ENCODE assay signal across 2 cellular contexts in the genomic region with DNA sequence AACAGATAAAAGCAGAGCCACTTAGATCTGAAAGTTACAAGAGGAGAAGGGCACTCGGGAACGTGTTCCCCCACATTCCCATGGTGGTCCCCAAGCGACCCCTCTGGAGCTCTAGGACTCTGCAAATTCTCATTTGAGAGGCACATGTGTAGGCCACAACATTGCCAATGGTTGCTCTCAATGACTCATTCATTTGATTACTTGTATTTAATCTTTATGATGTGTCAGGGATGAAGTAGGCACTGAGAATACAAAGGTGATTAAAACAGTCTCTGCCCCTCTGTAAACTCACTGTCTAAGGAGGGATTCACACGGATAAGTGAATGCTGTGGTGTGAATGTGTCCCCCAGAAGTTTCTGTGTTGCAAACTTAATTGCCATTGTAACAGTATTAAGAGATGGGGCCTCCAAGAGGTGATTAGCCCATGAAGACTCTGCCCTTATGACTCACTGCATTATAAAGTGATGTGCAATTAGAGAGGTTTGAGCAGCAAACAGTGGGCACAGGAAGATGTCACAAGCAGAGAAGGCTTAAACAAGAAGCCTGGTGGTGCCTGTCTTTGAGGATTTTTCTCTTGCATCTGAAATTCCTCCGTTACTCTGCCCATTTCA.
TF ChIP-seq lines count a peak whose summit lies in the region.

No MANE protein-coding gene starts in this region.

TF ChIP-seq in K562, 482 proteins besides CTCF, POLR2A, EP300 and RAD21 (continued from another document and continues in another):
- TF ChIP-seq, protein P1, sequence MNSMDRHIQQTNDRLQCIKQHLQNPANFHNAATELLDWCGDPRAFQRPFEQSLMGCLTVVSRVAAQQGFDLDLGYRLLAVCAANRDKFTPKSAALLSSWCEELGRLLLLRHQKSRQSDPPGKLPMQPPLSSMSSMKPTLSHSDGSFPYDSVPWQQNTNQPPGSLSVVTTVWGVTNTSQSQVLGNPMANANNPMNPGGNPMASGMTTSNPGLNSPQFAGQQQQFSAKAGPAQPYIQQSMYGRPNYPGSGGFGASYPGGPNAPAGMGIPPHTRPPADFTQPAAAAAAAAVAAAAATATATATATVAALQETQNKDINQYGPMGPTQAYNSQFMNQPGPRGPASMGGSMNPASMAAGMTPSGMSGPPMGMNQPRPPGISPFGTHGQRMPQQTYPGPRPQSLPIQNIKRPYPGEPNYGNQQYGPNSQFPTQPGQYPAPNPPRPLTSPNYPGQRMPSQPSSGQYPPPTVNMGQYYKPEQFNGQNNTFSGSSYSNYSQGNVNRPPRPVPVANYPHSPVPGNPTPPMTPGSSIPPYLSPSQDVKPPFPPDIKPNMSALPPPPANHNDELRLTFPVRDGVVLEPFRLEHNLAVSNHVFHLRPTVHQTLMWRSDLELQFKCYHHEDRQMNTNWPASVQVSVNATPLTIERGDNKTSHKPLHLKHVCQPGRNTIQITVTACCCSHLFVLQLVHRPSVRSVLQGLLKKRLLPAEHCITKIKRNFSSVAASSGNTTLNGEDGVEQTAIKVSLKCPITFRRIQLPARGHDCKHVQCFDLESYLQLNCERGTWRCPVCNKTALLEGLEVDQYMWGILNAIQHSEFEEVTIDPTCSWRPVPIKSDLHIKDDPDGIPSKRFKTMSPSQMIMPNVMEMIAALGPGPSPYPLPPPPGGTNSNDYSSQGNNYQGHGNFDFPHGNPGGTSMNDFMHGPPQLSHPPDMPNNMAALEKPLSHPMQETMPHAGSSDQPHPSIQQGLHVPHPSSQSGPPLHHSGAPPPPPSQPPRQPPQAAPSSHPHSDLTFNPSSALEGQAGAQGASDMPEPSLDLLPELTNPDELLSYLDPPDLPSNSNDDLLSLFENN (IDR thresholded peaks at IDR 0.05; ENCODE audit: low read depth in 2 of 2, low read length in 2 of 2): no peak
- 0 out of 2 replicates have a peak, but pooled peaks have one; percentile 26 for TF ChIP-seq FOSL1 (tag; conservative IDR thresholded peaks at IDR 0.05)
- TF ChIP-seq SIN3B (IDR thresholded peaks at IDR 0.05; ENCODE audit: low read depth): no peak
- TF ChIP-seq, protein P2, sequence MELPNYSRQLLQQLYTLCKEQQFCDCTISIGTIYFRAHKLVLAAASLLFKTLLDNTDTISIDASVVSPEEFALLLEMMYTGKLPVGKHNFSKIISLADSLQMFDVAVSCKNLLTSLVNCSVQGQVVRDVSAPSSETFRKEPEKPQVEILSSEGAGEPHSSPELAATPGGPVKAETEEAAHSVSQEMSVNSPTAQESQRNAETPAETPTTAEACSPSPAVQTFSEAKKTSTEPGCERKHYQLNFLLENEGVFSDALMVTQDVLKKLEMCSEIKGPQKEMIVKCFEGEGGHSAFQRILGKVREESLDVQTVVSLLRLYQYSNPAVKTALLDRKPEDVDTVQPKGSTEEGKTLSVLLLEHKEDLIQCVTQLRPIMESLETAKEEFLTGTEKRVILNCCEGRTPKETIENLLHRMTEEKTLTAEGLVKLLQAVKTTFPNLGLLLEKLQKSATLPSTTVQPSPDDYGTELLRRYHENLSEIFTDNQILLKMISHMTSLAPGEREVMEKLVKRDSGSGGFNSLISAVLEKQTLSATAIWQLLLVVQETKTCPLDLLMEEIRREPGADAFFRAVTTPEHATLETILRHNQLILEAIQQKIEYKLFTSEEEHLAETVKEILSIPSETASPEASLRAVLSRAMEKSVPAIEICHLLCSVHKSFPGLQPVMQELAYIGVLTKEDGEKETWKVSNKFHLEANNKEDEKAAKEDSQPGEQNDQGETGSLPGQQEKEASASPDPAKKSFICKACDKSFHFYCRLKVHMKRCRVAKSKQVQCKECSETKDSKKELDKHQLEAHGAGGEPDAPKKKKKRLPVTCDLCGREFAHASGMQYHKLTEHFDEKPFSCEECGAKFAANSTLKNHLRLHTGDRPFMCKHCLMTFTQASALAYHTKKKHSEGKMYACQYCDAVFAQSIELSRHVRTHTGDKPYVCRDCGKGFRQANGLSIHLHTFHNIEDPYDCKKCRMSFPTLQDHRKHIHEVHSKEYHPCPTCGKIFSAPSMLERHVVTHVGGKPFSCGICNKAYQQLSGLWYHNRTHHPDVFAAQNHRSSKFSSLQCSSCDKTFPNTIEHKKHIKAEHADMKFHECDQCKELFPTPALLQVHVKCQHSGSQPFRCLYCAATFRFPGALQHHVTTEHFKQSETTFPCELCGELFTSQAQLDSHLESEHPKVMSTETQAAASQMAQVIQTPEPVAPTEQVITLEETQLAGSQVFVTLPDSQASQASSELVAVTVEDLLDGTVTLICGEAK (IDR thresholded peaks at IDR 0.05): no peak
- TF ChIP-seq, protein P2 (CRISPR knock-in tag; IDR thresholded peaks at IDR 0.05): no peak
- TF ChIP-seq MYBL2 (IDR thresholded peaks at IDR 0.05; ENCODE audit: low read depth): no peak
- no peak for TF ChIP-seq MYBL2 (CRISPR knock-in tag; IDR thresholded peaks at IDR 0.05; ENCODE audit: borderline replicate concordance)
- TF ChIP-seq, protein P3, sequence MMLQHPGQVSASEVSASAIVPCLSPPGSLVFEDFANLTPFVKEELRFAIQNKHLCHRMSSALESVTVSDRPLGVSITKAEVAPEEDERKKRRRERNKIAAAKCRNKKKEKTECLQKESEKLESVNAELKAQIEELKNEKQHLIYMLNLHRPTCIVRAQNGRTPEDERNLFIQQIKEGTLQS (IDR thresholded peaks at IDR 0.05): peak; percentile 34
- TF ChIP-seq, protein P3 (CRISPR knock-in tag; conservative IDR thresholded peaks at IDR 0.05): no peak
- no peak for TF ChIP-seq ESRRA (IDR thresholded peaks at IDR 0.05; ENCODE audit: borderline replicate concordance, low read depth)
- TF ChIP-seq ZSCAN29 (IDR thresholded peaks at IDR 0.05): no peak

TF ChIP-seq in WTC11, 78 proteins besides CTCF, POLR2A, EP300 and RAD21 (continued from another document):
- TF ChIP-seq, protein P4, sequence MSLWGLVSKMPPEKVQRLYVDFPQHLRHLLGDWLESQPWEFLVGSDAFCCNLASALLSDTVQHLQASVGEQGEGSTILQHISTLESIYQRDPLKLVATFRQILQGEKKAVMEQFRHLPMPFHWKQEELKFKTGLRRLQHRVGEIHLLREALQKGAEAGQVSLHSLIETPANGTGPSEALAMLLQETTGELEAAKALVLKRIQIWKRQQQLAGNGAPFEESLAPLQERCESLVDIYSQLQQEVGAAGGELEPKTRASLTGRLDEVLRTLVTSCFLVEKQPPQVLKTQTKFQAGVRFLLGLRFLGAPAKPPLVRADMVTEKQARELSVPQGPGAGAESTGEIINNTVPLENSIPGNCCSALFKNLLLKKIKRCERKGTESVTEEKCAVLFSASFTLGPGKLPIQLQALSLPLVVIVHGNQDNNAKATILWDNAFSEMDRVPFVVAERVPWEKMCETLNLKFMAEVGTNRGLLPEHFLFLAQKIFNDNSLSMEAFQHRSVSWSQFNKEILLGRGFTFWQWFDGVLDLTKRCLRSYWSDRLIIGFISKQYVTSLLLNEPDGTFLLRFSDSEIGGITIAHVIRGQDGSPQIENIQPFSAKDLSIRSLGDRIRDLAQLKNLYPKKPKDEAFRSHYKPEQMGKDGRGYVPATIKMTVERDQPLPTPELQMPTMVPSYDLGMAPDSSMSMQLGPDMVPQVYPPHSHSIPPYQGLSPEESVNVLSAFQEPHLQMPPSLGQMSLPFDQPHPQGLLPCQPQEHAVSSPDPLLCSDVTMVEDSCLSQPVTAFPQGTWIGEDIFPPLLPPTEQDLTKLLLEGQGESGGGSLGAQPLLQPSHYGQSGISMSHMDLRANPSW (CRISPR knock-in tag; conservative IDR thresholded peaks at IDR 0.05; ENCODE audit: low read depth): no peak
- TF ChIP-seq RORB (CRISPR knock-in tag; IDR thresholded peaks at IDR 0.05) (no peak), NFYB (CRISPR knock-in tag; conservative IDR thresholded peaks at IDR 0.05; ENCODE audit: low read depth) (no peak), JUN (CRISPR knock-in tag; IDR thresholded peaks at IDR 0.05) (no peak), JAZF1 (CRISPR knock-in tag; IDR thresholded peaks at IDR 0.05) (no peak), SMAD3 (CRISPR knock-in tag; IDR thresholded peaks at IDR 0.05; ENCODE audit: borderline replicate concordance) (no peak)
